Comparison of ENCODE assay signal across 17 cellular contexts in genomic region chr3:81216192-81216591, GRCh38.
DNase-seq lines count a peak whose midpoint lies in the region; ATAC-seq and TF ChIP-seq lines count a peak whose summit lies in the region.
"Had no signal": no experiment of that assay in that cellular context is flagged by ENCODE, and none has a peak within 500 bp of the region (broad histone marks: within the 10 kb centered on the region; RNA-seq: fewer than 3 reads in every experiment).

No MANE protein-coding gene starts in this region.

- ATAC-seq in SK-N-SH treated with all-trans-retinoic acid at 6 μM for 48 hours: peak; percentile 71
- ATAC-seq in GM19351 (IDR thresholded peaks at IDR 0.05; ENCODE audit: unreplicated experiment): no peak
- ATAC-seq in GM18858 (IDR thresholded peaks at IDR 0.05; ENCODE audit: unreplicated experiment): no peak
- ATAC-seq: activated CD8-positive, alpha-beta T cell treated with anti-CD3 and anti-CD28 coated beads, Interleukin-2, amount 10 ng/mL, durations not matched to agents 7 days and 5 days; activated T-helper 17 cell treated with anti-CD3 and anti-CD28 coated beads, Interleukin-2, amount 50 U/mL, for 72 hours; GM12878; heart left ventricle had no signal

- CTCF ChIA-PET in HEK293T (lab: Yijun Ruan, JAX): no interaction called here

- TF ChIP-seq CTCF in fibroblast of mammary gland (conservative IDR thresholded peaks at IDR 0.05; ENCODE audit: control insufficient read depth, insufficient read depth, low read depth, low read length) (no peak), retinal pigment epithelial cell (conservative IDR thresholded peaks at IDR 0.05; ENCODE audit: low read depth, low read length) (no peak)

- DNase-seq in HEK293T (ENCODE audit: extremely low spot score): no peak
- peak; percentile 69 for DNase-seq in fibroblast of mammary gland (ENCODE audit: low read depth)
- peak; percentile 40 for DNase-seq in retinal pigment epithelial cell (ENCODE audit: low read depth)
- no peak for DNase-seq in putamen (ENCODE audit: low spot score)
- DNase-seq in activated effector memory CD4-positive, alpha-beta T cell treated with Interleukin-2 at 50 U/mL for 16 hours: no peak
- DNase-seq: activated CD8-positive, alpha-beta T cell treated with anti-CD3 and anti-CD28 coated beads, Interleukin-2, amount 10 ng/mL, durations not matched to agents 7 days and 5 days; effector memory CD4-positive, alpha-beta T cell; heart left ventricle; naive B cell; NCI-H2171 treated with DMSO at 0.1 percent for 48 hours; testis had no signal

- POLR2A ChIA-PET in HEK293T (lab: Yijun Ruan, JAX): no interaction called here

- H3K4me3 ChIP-seq in fibroblast of mammary gland (ENCODE audit: control insufficient read depth, low read depth, low read length) (no peak overlapping the region), retinal pigment epithelial cell (ENCODE audit: low read length) (no peak overlapping the region)
- H3K4me3 ChIP-seq: GM12878, heart left ventricle, SK-N-MC, testis had no signal

TF ChIP-seq in HEK293T, 16 proteins besides CTCF, POLR2A, EP300 and RAD21:
- TF ChIP-seq PKNOX1 (IDR thresholded peaks at IDR 0.05): peak; percentile 28; the same call in 1 of the 2 replicates
- TF ChIP-seq ARNT (IDR thresholded peaks at IDR 0.05): no peak

TF ChIP-seq in SK-N-SH treated with all-trans-retinoic acid at 6 μM for 48 hours, 23 proteins besides CTCF, POLR2A, EP300 and RAD21:
- TF ChIP-seq TCF4 (CRISPR knock-in tag; IDR thresholded peaks at IDR 0.05; ENCODE audit: borderline replicate concordance) (no peak), ISL1 (CRISPR knock-in tag; IDR thresholded peaks at IDR 0.05) (peak; percentile 71)

Comparison
In these comparisons a context has a peak if more than half of its experiments do, and no peak if none do; other contexts are left out.
1. DNase-seq: peak in fibroblast of mammary gland (single experiment) and retinal pigment epithelial cell (single experiment); none in HEK293T (single experiment), putamen (single experiment) and activated effector memory CD4-positive, alpha-beta T cell treated with Interleukin-2 at 50 U/mL for 16 hours (single experiment).